ENCODE assay signal across 16 cellular contexts in the genomic region with DNA sequence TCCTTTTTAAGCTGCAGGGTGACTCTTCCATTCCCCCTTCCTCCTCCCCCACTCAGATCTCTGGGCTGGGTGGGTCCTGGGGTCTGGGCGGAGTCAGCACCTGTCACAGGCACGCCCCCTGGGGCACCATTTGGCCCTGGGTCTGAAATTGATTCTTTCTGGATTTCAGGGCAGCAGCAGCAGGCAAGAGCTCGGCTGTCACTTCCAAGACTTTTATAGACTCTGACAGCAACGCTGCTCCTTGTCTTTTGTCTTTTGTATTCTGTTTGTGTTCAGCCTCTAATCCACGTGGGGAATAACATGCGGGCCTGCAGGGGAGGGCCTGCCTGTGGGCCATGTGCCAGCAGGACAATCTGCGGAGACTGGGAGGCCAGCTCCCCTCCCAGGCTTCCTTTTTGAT. TPM values are rescaled to one million over a fixed set of nuclear protein-coding genes. Genes with fewer than 3 reads are reported as not detected.
DNase-seq lines count a peak whose midpoint lies in the region; FAIRE-seq and TF ChIP-seq lines count a peak whose summit lies in the region.
"Had no signal": no experiment of that assay in that cellular context is flagged by ENCODE, and none has a peak within 500 bp of the region (broad histone marks: within the 10 kb centered on the region; RNA-seq: fewer than 3 reads in every experiment).

No MANE protein-coding gene starts in this region.

- no peaks in the 10 kb centered on the region; a peak in 1 of 4 replicates for H3K4me1 ChIP-seq in SK-N-SH (ENCODE audit: control insufficient read depth in 1 of 2, insufficient read depth in 2 of 2, low read depth in 1 of 2, low read length in 1 of 2)
- H3K4me1 ChIP-seq in kidney (ENCODE audit: control insufficient read depth in 1 of 2, insufficient read depth in 1 of 2, low read depth in 1 of 2, low read length in 2 of 2) = peaks cover 0 to 5% of the 10 kb centered on the region in 2 donors

- no peaks in the 10 kb centered on the region for H3K27me3 ChIP-seq in SK-N-SH (ENCODE audit: insufficient read depth)

- H3K9me3 ChIP-seq in SK-N-SH = no peaks in the 10 kb centered on the region
- H3K9me3 ChIP-seq in kidney (ENCODE audit: control insufficient read depth in 1 of 2, low read length in 2 of 2) = no peaks in the 10 kb centered on the region

- intact Hi-C loops in kidney (cut with DNase I) = no loop called here

- no peaks in the 10 kb centered on the region for H3K9me2 ChIP-seq in SK-N-SH

- no peaks in the 10 kb centered on the region for H3K79me2 ChIP-seq in SK-N-SH (ENCODE audit: insufficient read depth)

- POLR2A ChIA-PET in SK-N-SH (lab: Yijun Ruan, JAX) = no interaction called here

- DNase-seq in Daoy (ENCODE audit: low read depth) (peak; percentile 10), NCI-H128 (lab: John Stamatoyannopoulos, UW; ENCODE audit: unreplicated experiment) (peak; percentile 67), SK-N-SH (peak; percentile 53), kidney (peak; percentile 29), SIG-M5 (lab: John Stamatoyannopoulos, UW) (no peak), T-helper 9 cell (no peak), C1 segment of cervical spinal cord (lab: John Stamatoyannopoulos, UW) (no peak), activated gamma-delta T cell (lab: John Stamatoyannopoulos, UW) (no peak)
- DNase-seq: activated CD4-positive, alpha-beta T cell treated with anti-CD3 and anti-CD28 coated beads for 36 hours; caudate nucleus; stimulated activated naive B cell treated with anti-CD40 and anti-IgM and Interleukin-4, amounts not matched to agents 10 μg/mL and 1 μg/mL and 100 μg/mL, for 72 hours had no signal

- H3K4me2 ChIP-seq in SK-N-SH = no peak overlapping the region

- H2AFZ ChIP-seq in SK-N-SH (ENCODE audit: low read depth) = no peak overlapping the region

- H3K4me3 ChIP-seq in SK-N-SH (ENCODE audit: low read depth in 2 of 2, low read length in 1 of 2) (no peak overlapping the region), kidney (ENCODE audit: low read length in 2 of 2) (no peak overlapping the region)

- CTCF ChIA-PET in SK-N-SH (lab: Yijun Ruan, JAX) = no interaction called here

- no peak for TF ChIP-seq CTCF in SK-N-SH (IDR thresholded peaks at IDR 0.05)
- TF ChIP-seq CTCF in kidney (IDR thresholded peaks at IDR 0.05; ENCODE audit: borderline replicate concordance, extremely low read depth, insufficient read depth) = no peak

- no peak overlapping the region for H3K27ac ChIP-seq in SK-N-SH (ENCODE audit: low read depth in 2 of 2, low read length in 1 of 2)
- no peak overlapping the region for H3K27ac ChIP-seq in kidney (ENCODE audit: low read depth in 2 of 2, low read length in 2 of 2)

- whole genome bisulfite sequencing in SK-N-SH (ENCODE audit: low lambda C conversion rate) = 17% methylated on average over 5 of the region's 7 CpGs

- no peaks in the 10 kb centered on the region for H3F3A ChIP-seq in SK-N-SH (replicated peaks; ENCODE audit: insufficient read depth)

- FAIRE-seq in kidney (lab: Jason Lieb, UNC) = no peak
- FAIRE-seq: HTR-8/SVneo, keratinocyte had no signal

- no peaks in the 10 kb centered on the region for H3K36me3 ChIP-seq in SK-N-SH (replicated peaks in 1 of 2; ENCODE audit: control insufficient read depth in 1 of 2, insufficient read depth in 2 of 2, low read length in 1 of 2)
- no peaks in the 10 kb centered on the region for H3K36me3 ChIP-seq in kidney (ENCODE audit: control insufficient read depth in 1 of 2, insufficient read depth in 2 of 2, low read length in 2 of 2)

- H3K9ac ChIP-seq in SK-N-SH (no peak overlapping the region), kidney (ENCODE audit: low read length in 2 of 2) (no peak overlapping the region)

- no peak for TF ChIP-seq RAD21 in SK-N-SH (IDR thresholded peaks at IDR 0.05; ENCODE audit: low read length)

- TF ChIP-seq EP300 in SK-N-SH (IDR thresholded peaks at IDR 0.05; ENCODE audit: borderline replicate concordance in 1 of 2, low read depth in 1 of 2, low read length in 1 of 2) = no peak

- no peaks in the 10 kb centered on the region for H4K20me1 ChIP-seq in SK-N-SH (ENCODE audit: insufficient read depth)

TF ChIP-seq in SK-N-SH, 30 proteins besides CTCF, POLR2A, EP300 and RAD21:
- TF ChIP-seq YY1 (IDR thresholded peaks at IDR 0.05; ENCODE audit: low read depth) (no peak), MXI1 (IDR thresholded peaks at IDR 0.05; ENCODE audit: low read depth, low read length) (peak; percentile 55; the same call in 1 of the 2 replicates)
TF ChIP-seq in SK-N-SH: peak in this region for 1.

RNA-seq across cellular contexts. Expression of a gene that starts 3.9 kb away (rescaled TPM):
- total RNA-seq in Daoy (2014; rRNA removed; shearing (Covaris generic)) = not detected in 2 replicates
- polyA plus RNA-seq in SK-N-SH (2012; rRNA removed) = not detected in 2 replicates
- polyA plus RNA-seq in SK-N-SH (2012; cell fraction: cytosol; rRNA removed) = not detected in 2 replicates
- polyA plus RNA-seq in SK-N-SH (2012; cell fraction: nucleus; rRNA removed) = not detected in 2 replicates
- not detected for total RNA-seq in kidney
- not detected for polyA plus RNA-seq in kidney (ENCODE audit: insufficient read depth, low read depth, low replicate concordance)
- total RNA-seq: activated CD4-positive, alpha-beta T cell treated with anti-CD3 and anti-CD28 coated beads for 36 hours; fibroblast of lung; NCI-H460; neural crest cell had no signal
- polyA plus RNA-seq: fibroblast of lung, keratinocyte had no signal

Comparison
In these comparisons a context has a peak if more than half of its experiments do, and no peak if none do; other contexts are left out.
1. DNase-seq: peak in Daoy (single experiment), NCI-H128 (single experiment), SK-N-SH (single experiment) and kidney (single experiment); none in SIG-M5 (single experiment), T-helper 9 cell (single experiment), C1 segment of cervical spinal cord (0 of 14) and activated gamma-delta T cell (single experiment).